ENCODE assay signal across 21 cellular contexts in genomic region chr7:88967432-88967831, GRCh38.
"Had no signal": no experiment of that assay in that cellular context is flagged by ENCODE, and none has a peak within 500 bp of the region (broad histone marks: within the 10 kb centered on the region; RNA-seq: fewer than 3 reads in every experiment).

No MANE protein-coding gene starts in this region.

- FAIRE-seq: RCC 7860 had no signal

- H3K4me1 ChIP-seq: breast epithelium, SJSA1 had no signal

- H3K4me3 ChIP-seq: breast epithelium, MG63, SJSA1 had no signal

- H3K9me3 ChIP-seq: MG63, SJSA1 had no signal

- DNase-seq: activated CD4-positive, alpha-beta T cell treated with anti-CD3 and anti-CD28 coated beads for 36 hours; activated CD8-positive, alpha-beta memory T cell treated with anti-CD3 and anti-CD28 coated beads, Interleukin-2, amount 50 U/mL, for 48 hours; activated CD8-positive, alpha-beta T cell treated with anti-CD3 and anti-CD28 coated beads, Interleukin-2, amount 10 ng/mL, durations not matched to agents 7 days and 5 days; activated naive CD4-positive, alpha-beta T cell treated with anti-CD3 and anti-CD28 coated beads, Interleukin-2, amount 50 U/mL, for 16 hours; activated T-cell treated with anti-CD3 and anti-CD28 coated beads, Interleukin-2, amount 50 U/mL, for 1 hour; aorta; caudate nucleus; cortex of kidney; MG63; NCI-H1105; NCI-H1436; NCI-H1694 treated with DMSO at 0.1 percent for 48 hours; NCI-H2029 treated with DMSO at 0.1 percent for 48 hours; NCI-H510A treated with DMSO at 0.1 percent for 48 hours; NCI-H69; SHP77; T-helper 1 cell had no signal

- H3K36me3 ChIP-seq: breast epithelium, MG63, SJSA1 had no signal

- H3K27me3 ChIP-seq: breast epithelium, MG63, SJSA1 had no signal

- ATAC-seq: activated CD4-positive, alpha-beta T cell treated with anti-CD3 and anti-CD28 coated beads for 36 hours; activated CD8-positive, alpha-beta T cell treated with anti-CD3 and anti-CD28 coated beads, Interleukin-2, amount 10 ng/mL, durations not matched to agents 7 days and 5 days had no signal

- H3K27ac ChIP-seq: breast epithelium, SJSA1, VCaP had no signal
